ENCODE assay signal across 9 cellular contexts in genomic region chr1:245953876-245954660, GRCh38.
A peak's percentile ranks its signal among the peaks of the same experiment; 100 is the strongest.
DNase-seq lines count a peak whose midpoint lies in the region; ATAC-seq lines count a peak whose summit lies in the region.
"Had no signal": no experiment of that assay in that cellular context is flagged by ENCODE, and none has a peak within 500 bp of the region (broad histone marks: within the 10 kb centered on the region; RNA-seq: fewer than 3 reads in every experiment).

No MANE protein-coding gene starts in this region.

- 42% methylated on average over 8 of the region's 8 CpGs for WGBS in right cardiac atrium
- WGBS in aorta, 2 donors: 53 to 62% methylated on average over 8 of the region's 8 CpGs

- H3K4me1 ChIP-seq in right cardiac atrium (ENCODE audit: control insufficient read depth, insufficient read depth, low read length): peaks cover 4% of the 10 kb centered on the region
- peaks cover 2 to 5% of the 10 kb centered on the region in 2 donors for H3K4me1 ChIP-seq in aorta (ENCODE audit: control insufficient read depth in 1 of 2, insufficient read depth in 2 of 2, low read length in 2 of 2)

- peak overlapping the region; percentile 60 for H3K4me3 ChIP-seq in right cardiac atrium (ENCODE audit: low read length)
- H3K4me3 ChIP-seq in aorta (ENCODE audit: low read length in 2 of 2): no peak overlapping the region

- no peak for ATAC-seq in right cardiac atrium
- no peak for ATAC-seq in Right ventricle myocardium inferior
- ATAC-seq in HG03378 (IDR thresholded peaks at IDR 0.05; ENCODE audit: unreplicated experiment): peak; percentile 34
- ATAC-seq in aorta (ENCODE audit: low FRiP score): no peak

- H3K9me3 ChIP-seq in right cardiac atrium (ENCODE audit: control insufficient read depth, low read length) (no peaks in the 10 kb centered on the region), aorta (ENCODE audit: control insufficient read depth, low read length) (no peaks in the 10 kb centered on the region)

- no peak for DNase-seq in right cardiac atrium
- no peak for DNase-seq in Right ventricle myocardium inferior (ENCODE audit: missing footprints)
- DNase-seq in astrocyte of the hippocampus (ENCODE audit: low read depth, low spot score): peak; percentile 20
- peak; percentile 19 for DNase-seq in myocyte (ENCODE audit: low read depth)
- DNase-seq in stimulated activated CD4-positive, alpha-beta T cell treated with anti-CD3 and anti-CD28 coated beads, Interleukin-15, amount 100 ng/mL, for 24 hours: no peak
- DNase-seq in aorta: no peak
- DNase-seq in DMS 273 (lab: John Stamatoyannopoulos, UW; ENCODE audit: unreplicated experiment): no peak

- intact Hi-C loops in right cardiac atrium (cut with DNase I): no loop called here
- intact Hi-C loops in Right ventricle myocardium inferior (cut with DNase I): no loop called here
- intact Hi-C loops in aorta (cut with DNase I): no loop called here

- H3K27me3 ChIP-seq in right cardiac atrium (ENCODE audit: control insufficient read depth, insufficient read depth) (no peaks in the 10 kb centered on the region), aorta (ENCODE audit: control insufficient read depth in 1 of 2, insufficient read depth in 2 of 2, low read length in 1 of 2) (no peaks in the 10 kb centered on the region)

- peak overlapping the region; percentile 45 for H3K27ac ChIP-seq in right cardiac atrium (ENCODE audit: low read length)
- H3K27ac ChIP-seq in aorta (ENCODE audit: low read depth in 1 of 2, low read length in 2 of 2): no peak overlapping the region
- H3K27ac ChIP-seq: epithelial cell of prostate had no signal

- H3K36me3 ChIP-seq in aorta (ENCODE audit: control insufficient read depth in 1 of 2, insufficient read depth in 2 of 2, low read length in 1 of 2): no peaks in the 10 kb centered on the region

Comparison
In these comparisons a context has a peak if more than half of its experiments do, and no peak if none do; other contexts are left out.
1. DNase-seq: peak in astrocyte of the hippocampus (single experiment) and myocyte (single experiment); none in right cardiac atrium (0 of 3), Right ventricle myocardium inferior (single experiment), stimulated activated CD4-positive, alpha-beta T cell treated with anti-CD3 and anti-CD28 coated beads, Interleukin-15, amount 100 ng/mL, for 24 hours (single experiment), aorta (0 of 2) and DMS 273 (single experiment).